22 cellular contexts compared by ENCODE assay signal in the genomic region with DNA sequence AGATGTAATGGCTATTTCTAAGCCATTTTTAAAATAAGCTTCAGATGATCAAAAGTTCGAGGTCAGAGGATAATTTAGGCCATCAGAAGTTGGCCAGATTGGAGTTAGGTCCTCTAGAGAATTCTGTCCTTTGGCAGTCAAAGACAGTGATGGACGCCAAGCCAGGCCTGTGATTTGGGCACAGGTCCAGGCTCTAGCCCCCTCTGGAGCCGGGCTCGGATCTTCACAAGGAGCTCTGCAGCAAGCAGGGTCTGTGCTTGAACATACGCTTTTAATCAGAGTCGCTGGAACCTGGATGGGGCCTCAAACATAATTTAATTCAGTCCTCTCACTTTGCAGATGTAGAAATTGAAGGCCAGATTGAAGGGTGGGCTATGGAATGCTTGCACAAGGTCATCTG.
DNase-seq lines count a peak whose midpoint lies in the region; ATAC-seq, FAIRE-seq and TF ChIP-seq lines count a peak whose summit lies in the region.
"Had no signal": no experiment of that assay in that cellular context is flagged by ENCODE, and none has a peak within 500 bp of the region (broad histone marks: within the 10 kb centered on the region; RNA-seq: fewer than 3 reads in every experiment).

No MANE protein-coding gene starts in this region.

- no peaks in the 10 kb centered on the region for H3K36me3 ChIP-seq in H1 (ENCODE audit: control insufficient read depth in 2 of 4, insufficient read depth in 4 of 4, low read length in 3 of 4)
- H3K36me3 ChIP-seq: SJCRH30 had no signal

- no peaks in the 10 kb centered on the region for H3K9me3 ChIP-seq in H1 (ENCODE audit: insufficient read depth in 2 of 2, low read depth in 1 of 2, low read length in 1 of 2)
- H3K9me3 ChIP-seq: SJCRH30 had no signal

- peak overlapping the region; percentile 32; the same call in 1 of the 2 replicates for H3K18ac ChIP-seq in H1 (ENCODE audit: extremely low read depth, low read length)

- peak; percentile 30 for DNase-seq in G401 (ENCODE audit: low spot score)
- peak; percentile 29 to 71 for DNase-seq in NCI-H446 (lab: John Stamatoyannopoulos, UW)
- DNase-seq in H1 (ENCODE audit: low read depth in 1 of 2, low spot score in 2 of 2) = no peak
- peak; percentile 63 for DNase-seq in sciatic nerve (ENCODE audit: low spot score)
- no peak for DNase-seq in NCI-H2227 treated with DMSO at 0.1 percent for 48 hours (lab: John Stamatoyannopoulos, UW)
- DNase-seq in NCI-H1417 treated with DMSO at 0.1 percent for 48 hours (lab: John Stamatoyannopoulos, UW) = no peak
- DNase-seq: C1 segment of cervical spinal cord; CD8-positive, alpha-beta memory T cell; DMS79; MM.1S; NCI-H1105; NCI-H1694; NCI-H2081 treated with DMSO at 0.1 percent for 48 hours; NCI-H524; NCI-H82; PC-9; SJCRH30 had no signal

- H3K4me3 ChIP-seq in H1 (ENCODE audit: extremely low read depth in 1 of 4, insufficient read depth in 2 of 4, low read depth in 3 of 4, low read length in 4 of 4) = no peak overlapping the region
- H3K4me3 ChIP-seq: PC-9, SJCRH30 had no signal

- CTCF ChIA-PET in H1 (lab: Charles Lee; ENCODE audit: partially characterized antibody) = interaction anchor here (1.1 to 1.5 kb wide), 4 partner anchors 146 to 157 kb away, joined by 3 to 6 read pairs (median 4); no protein-coding TSS in a partner anchor

- no peak overlapping the region for H3K4ac ChIP-seq in H1 (replicated peaks; ENCODE audit: insufficient read length, low read depth, low read length)

- in situ Hi-C loops in G401 (cut with HindIII; ENCODE audit: low sequenced_read_pairs) = no loop called here

- no peak overlapping the region for H3K9ac ChIP-seq in H1 (replicated peaks in 1 of 4; ENCODE audit: extremely low read depth in 1 of 4, low read depth in 3 of 4, low read length in 3 of 4)

- H2BK15ac ChIP-seq in H1 (ENCODE audit: low read length) = no peak overlapping the region

- FAIRE-seq in H1 (lab: Jason Lieb, UNC) = no peak
- FAIRE-seq: D721Med, HTR-8/SVneo had no signal

- no peak overlapping the region for H3K56ac ChIP-seq in H1 (replicated peaks; ENCODE audit: insufficient read length, low read depth, low read length)

- peaks cover 0 to 8% (median 6%) of the 10 kb centered on the region in 4 experiments; a peak in 5 of 7 replicates for H3K4me1 ChIP-seq in H1 (replicated peaks in 1 of 4; ENCODE audit: control insufficient read depth in 3 of 4, insufficient read depth in 4 of 4, low read length in 3 of 4)
- H3K4me1 ChIP-seq: SJCRH30 had no signal

- no peaks in the 10 kb centered on the region for H3K79me1 ChIP-seq in H1 (ENCODE audit: low read depth, low read length)

- no peak overlapping the region for H2BK20ac ChIP-seq in H1 (ENCODE audit: low read length)

- H2BK5ac ChIP-seq in H1 (ENCODE audit: low read depth, low read length) = no peak overlapping the region

- H4K20me1 ChIP-seq in H1 (replicated peaks in 1 of 2; ENCODE audit: control insufficient read depth in 1 of 2, insufficient read depth in 2 of 2, low read length in 2 of 2) = no peaks in the 10 kb centered on the region

- TF ChIP-seq EP300 in H1 (IDR thresholded peaks at IDR 0.05; ENCODE audit: borderline replicate concordance in 1 of 2, low read depth in 2 of 2, low read length in 2 of 2) = no peak

- TF ChIP-seq RAD21 in H1 (IDR thresholded peaks at IDR 0.05 in 1 of 2, conservative IDR thresholded peaks at IDR 0.05 in 1 of 2; ENCODE audit: low read depth in 2 of 2, low read length in 2 of 2) = peak; percentile 7 to 40; a peak in 1 of 4 replicates

- intact Hi-C loops in sciatic nerve (cut with DNase I) = no loop called here

- H3K27me3 ChIP-seq in H1 (replicated peaks in 1 of 4; ENCODE audit: control insufficient read depth in 3 of 4, extremely low read depth in 1 of 4, insufficient read depth in 3 of 4, low read length in 3 of 4) = no peaks in the 10 kb centered on the region
- H3K27me3 ChIP-seq: SJCRH30 had no signal

- no peak for TF ChIP-seq POLR2A in H1 (IDR thresholded peaks at IDR 0.05; ENCODE audit: control extremely low read depth in 1 of 2, low read depth in 2 of 2, low read length in 2 of 2)

- 0 out of 2 replicates have a peak overlapping the region, but pooled peaks have one; percentile 33 for H2BK12ac ChIP-seq in H1 (ENCODE audit: low read depth, low read length)

- no peaks in the 10 kb centered on the region for H3K79me2 ChIP-seq in H1 (ENCODE audit: control insufficient read depth in 1 of 2, insufficient read depth in 2 of 2, low read length in 2 of 2)

- H3K23ac ChIP-seq in H1 (ENCODE audit: insufficient read length) = no peak overlapping the region

- ATAC-seq in sciatic nerve = peak; percentile 77
- no peak for ATAC-seq in GM21367 (IDR thresholded peaks at IDR 0.05; ENCODE audit: unreplicated experiment)
- ATAC-seq: HCT116 had no signal

- POLR2A ChIA-PET in H1 (lab: Charles Lee; ENCODE audit: partially characterized antibody) = no interaction called here

- H3K23me2 ChIP-seq in H1 (ENCODE audit: low read depth, low read length) = no peaks in the 10 kb centered on the region

- H2BK120ac ChIP-seq in H1 (replicated peaks; ENCODE audit: low read depth, low read length) = no peak overlapping the region

- H4K91ac ChIP-seq in H1 (replicated peaks; ENCODE audit: insufficient read length, low read length) = no peak overlapping the region

- no peak overlapping the region for H4K8ac ChIP-seq in H1 (ENCODE audit: extremely low read depth, insufficient read depth, low read length)

- TF ChIP-seq CTCF in H1 (IDR thresholded peaks at IDR 0.05; ENCODE audit: control extremely low read depth in 1 of 3, insufficient read depth in 1 of 3, low read depth in 1 of 3, low read length in 3 of 3) = no peak

- H2AFZ ChIP-seq in H1 (ENCODE audit: low read length) = no peak overlapping the region; the same call in 1 of the 2 replicates
- H2AFZ ChIP-seq: PC-9 had no signal

- 86% methylated on average over 6 of the region's 6 CpGs; no CpG with 5 or more reads in 1 of the 2 experiments for WGBS in H1 (ENCODE audit: extremely low coverage in 1 of 2, insufficient coverage in 1 of 2, insufficient read length in 1 of 2, insufficient replicate concordance in 2 of 2, low coverage in 1 of 2, low lambda C conversion rate in 2 of 2, missing lambda C conversion rate in 1 of 2), 2 experiments

- no peak overlapping the region for H4K5ac ChIP-seq in H1 (ENCODE audit: insufficient read length, low read depth, low read length)

- H3K27ac ChIP-seq in H1 (ENCODE audit: low read depth, low read length) = no peak overlapping the region
- H3K27ac ChIP-seq: PC-9, RWPE1, SJCRH30 had no signal

- no peak overlapping the region for H3K4me2 ChIP-seq in H1 (ENCODE audit: insufficient read depth in 1 of 2, low read depth in 2 of 2, low read length in 2 of 2)
- H3K4me2 ChIP-seq: PC-9 had no signal

- no peak overlapping the region for H2AK5ac ChIP-seq in H1 (ENCODE audit: low read depth, low read length)

- no peak overlapping the region for H3K14ac ChIP-seq in H1 (ENCODE audit: insufficient read length)

TF ChIP-seq in H1, 55 proteins besides CTCF, POLR2A, EP300 and RAD21:
- no peak for TF ChIP-seq JUN (IDR thresholded peaks at IDR 0.05; ENCODE audit: low read depth, low read length)
- TF ChIP-seq RNF2 (IDR thresholded peaks at IDR 0.05; ENCODE audit: borderline replicate concordance, low read depth, low read length, missing control alignments, poor library complexity, severe bottlenecking) = no peak
- no peak for TF ChIP-seq RXRA (IDR thresholded peaks at IDR 0.05; ENCODE audit: insufficient read depth, low read depth, low read length)
- TF ChIP-seq CREB1 (IDR thresholded peaks at IDR 0.05) = no peak
- TF ChIP-seq TAF1 (IDR thresholded peaks at IDR 0.05; ENCODE audit: low read depth, low read length) = no peak
- TF ChIP-seq MAX (IDR thresholded peaks at IDR 0.05) = no peak
- no peak for TF ChIP-seq ZNF274 (IDR thresholded peaks at IDR 0.05; ENCODE audit: borderline replicate concordance, extremely low read depth, low read length)
- TF ChIP-seq NRF1 (IDR thresholded peaks at IDR 0.05; ENCODE audit: low read depth, low read length) = no peak
TF ChIP-seq in H1: peak in this region for 0.

Comparison
In these comparisons a context has a peak if more than half of its experiments do, and no peak if none do; other contexts are left out.
1. DNase-seq: peak in G401 (single experiment), NCI-H446 (2 of 2) and sciatic nerve (single experiment); none in H1 (0 of 2), NCI-H2227 treated with DMSO at 0.1 percent for 48 hours (single experiment) and NCI-H1417 treated with DMSO at 0.1 percent for 48 hours (single experiment).